11 cellular contexts compared by ENCODE assay signal in the genomic region with DNA sequence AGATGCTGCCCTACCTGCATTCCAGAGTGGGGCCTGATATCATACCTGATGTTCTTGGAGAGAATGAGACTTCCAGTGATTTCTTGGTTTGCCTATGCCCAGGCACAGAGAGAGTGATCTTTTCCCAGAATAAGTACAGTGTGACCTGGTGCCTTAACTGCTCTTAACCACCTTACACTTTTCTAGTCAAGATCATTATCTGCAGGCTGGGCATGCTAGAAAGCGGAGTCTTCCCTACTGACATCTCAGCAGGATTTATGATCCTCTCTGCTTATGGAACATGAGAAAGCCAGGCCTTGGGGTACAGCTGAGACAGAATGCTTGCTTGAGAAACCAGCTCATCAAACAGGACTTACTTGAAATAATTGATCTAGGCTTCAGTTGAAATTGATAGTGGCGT.
"Had no signal": no experiment of that assay in that cellular context is flagged by ENCODE, and none has a peak within 500 bp of the region (broad histone marks: within the 10 kb centered on the region; RNA-seq: fewer than 3 reads in every experiment).

No MANE protein-coding gene starts in this region.

- H3K27ac Mint-ChIP-seq: GM23338, H9, HFFc6 had no signal

- DNase-seq: GM23248, GOT3, H7, H9, HCEC 1CT, HFFc6 had no signal

- H3K9me3 Mint-ChIP-seq: GM23338, H9, HFFc6 had no signal

- H3K4me3 ChIP-seq: GM23248, GM23338, HAP-1 had no signal

- H3K36me3 ChIP-seq: HAP-1 had no signal

- H3K9ac ChIP-seq: GM23248 had no signal

- H3K4me2 ChIP-seq: GM23338 had no signal

- H3K4me1 ChIP-seq: HAP-1 had no signal

- FAIRE-seq: H1, H54 had no signal

- ATAC-seq: GM23338, HCT116 had no signal

- H3K27ac ChIP-seq: GM23248 had no signal

- H3K4me1 Mint-ChIP-seq: GM23338, H9 had no signal

- H3K9me3 ChIP-seq: HAP-1 had no signal

- H3K4me3 Mint-ChIP-seq: GM23338, H9, HFFc6 had no signal

- H2AFZ ChIP-seq: GM23248, GM23338 had no signal
